Comparison of ENCODE assay signal across 13 cellular contexts in the genomic region with DNA sequence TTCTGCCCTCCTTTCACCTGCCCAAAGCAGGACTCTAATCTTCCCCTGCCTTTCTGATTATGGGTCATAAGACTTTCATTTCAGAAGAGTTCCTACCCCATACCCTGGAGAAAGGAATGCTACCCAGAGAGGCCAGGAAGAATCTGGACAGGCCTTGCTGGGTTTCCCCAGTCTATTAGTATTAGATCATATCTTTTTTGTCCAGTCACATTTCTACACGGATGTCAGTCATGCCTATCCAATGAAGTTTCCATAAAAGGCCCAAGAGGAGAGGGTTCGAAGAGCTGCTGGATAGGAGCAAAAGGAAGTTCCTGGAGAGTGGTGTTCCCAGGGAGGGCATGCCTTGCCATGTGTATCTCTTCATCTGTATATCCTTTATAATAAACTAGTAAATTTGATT. TPM values are rescaled to one million over a fixed set of nuclear protein-coding genes. Genes with fewer than 3 reads are reported as not detected.
DNase-seq lines count a peak whose midpoint lies in the region; ATAC-seq and TF ChIP-seq lines count a peak whose summit lies in the region.
"Had no signal": no experiment of that assay in that cellular context is flagged by ENCODE, and none has a peak within 500 bp of the region (broad histone marks: within the 10 kb centered on the region; RNA-seq: fewer than 3 reads in every experiment).

No MANE protein-coding gene starts in this region.

- H3K36me3 ChIP-seq in Panc1 (ENCODE audit: control insufficient read depth, insufficient read depth, low read length) (peaks cover 14% of the 10 kb centered on the region), right atrium auricular region (peaks cover 18% of the 10 kb centered on the region)

- CTCF ChIA-PET in activated CD8-positive, alpha-beta memory T cell treated with anti-CD3 and anti-CD28 coated beads, Interleukin-2, amount 10 ng/mL, durations not matched to agents 7 days and 5 days (lab: Charles Lee) = interaction anchor here (0.9 to 1.1 kb wide), 2 partner anchors 21 to 24 kb away, joined by 3 read pairs; no protein-coding TSS in a partner anchor
- CTCF ChIA-PET in Panc1 (lab: Charles Lee) = no interaction called here

- intact Hi-C loops in Panc1 (cut with micrococcal nuclease; ENCODE audit: unreplicated experiment) = no loop called here

- H3K4me3 ChIP-seq in Panc1 (ENCODE audit: low read depth in 2 of 2, low read length in 2 of 2) (peak overlapping the region in 1 of 2 experiments; percentile 88; a peak in 2 of 4 replicates), epithelial cell of esophagus (ENCODE audit: low read length) (peak overlapping the region; percentile 99), right atrium auricular region (no peak overlapping the region)
- H3K4me3 ChIP-seq: sigmoid colon had no signal

- H3K9me3 ChIP-seq in Panc1 (ENCODE audit: control insufficient read depth, insufficient read depth, low read depth, low read length) (no peaks in the 10 kb centered on the region), right atrium auricular region (no peaks in the 10 kb centered on the region)
- H3K9me3 ChIP-seq: sigmoid colon had no signal

- no peak for ATAC-seq in activated CD8-positive, alpha-beta memory T cell treated with anti-CD3 and anti-CD28 coated beads, Interleukin-2, amount 10 ng/mL, durations not matched to agents 7 days and 5 days
- ATAC-seq in Panc1 (no peak), GM18520 (IDR thresholded peaks at IDR 0.05; ENCODE audit: unreplicated experiment) (no peak)

- POLR2A ChIA-PET in Panc1 (lab: Charles Lee) = no interaction called here

- peaks cover 47% of the 10 kb centered on the region for H3K36me3 Mint-ChIP-seq in activated CD8-positive, alpha-beta memory T cell treated with anti-CD3 and anti-CD28 coated beads, Interleukin-2, amount 10 ng/mL, durations not matched to agents 7 days and 5 days

- no TSS peak for BruUV-seq in Panc1 (replicated peaks; lab: Mats Ljungman, UMichigan)

- H3K27me3 Mint-ChIP-seq in activated CD8-positive, alpha-beta memory T cell treated with anti-CD3 and anti-CD28 coated beads, Interleukin-2, amount 10 ng/mL, durations not matched to agents 7 days and 5 days = no peaks in the 10 kb centered on the region

- peak overlapping the region; percentile 38 for H3K27ac Mint-ChIP-seq in activated CD8-positive, alpha-beta memory T cell treated with anti-CD3 and anti-CD28 coated beads, Interleukin-2, amount 10 ng/mL, durations not matched to agents 7 days and 5 days

- H3K4me1 ChIP-seq in Panc1 (ENCODE audit: control insufficient read depth, insufficient read depth, low read length) = peaks cover 9% of the 10 kb centered on the region
- H3K4me1 ChIP-seq in right atrium auricular region = peaks cover 0 to 31% of the 10 kb centered on the region in 2 donors

- H3K27ac ChIP-seq in Panc1 (ENCODE audit: low read length) (peak overlapping the region; percentile 68), right atrium auricular region (no peak overlapping the region)
- H3K27ac ChIP-seq: sigmoid colon had no signal

- in situ Hi-C loops in Panc1 (cut with HindIII; ENCODE audit: low pct_unique_long_range_greater_than_20kb, low sequenced_read_pairs) = no loop called here

- no peak for DNase-seq in activated CD8-positive, alpha-beta memory T cell treated with anti-CD3 and anti-CD28 coated beads, Interleukin-2, amount 10 ng/mL, durations not matched to agents 7 days and 5 days
- DNase-seq in activated CD8-positive, alpha-beta memory T cell treated with anti-CD3 and anti-CD28 coated beads, Interleukin-2, amount 50 U/mL, for 48 hours = no peak
- no peak for DNase-seq in Panc1 (ENCODE audit: low read depth, low spot score)
- DNase-seq in epithelial cell of esophagus (ENCODE audit: low read depth) = peak; percentile 4
- peak; percentile 76 for DNase-seq in renal cortical epithelial cell (ENCODE audit: low read depth)
- DNase-seq in mucosa of gallbladder (ENCODE audit: low spot score) = no peak
- DNase-seq in right atrium auricular region (ENCODE audit: low spot score) = no peak
- DNase-seq: activated CD4-positive, alpha-beta T cell treated with anti-CD3 and anti-CD28 coated beads for 4 hours; aorta; NCI-H1417 treated with DMSO at 0.1 percent for 48 hours; RPMI8226; sigmoid colon had no signal

- H3K4me3 Mint-ChIP-seq in activated CD8-positive, alpha-beta memory T cell treated with anti-CD3 and anti-CD28 coated beads, Interleukin-2, amount 10 ng/mL, durations not matched to agents 7 days and 5 days = peak overlapping the region; percentile 100

- TF ChIP-seq CTCF in Panc1 (IDR thresholded peaks at IDR 0.05) (no peak), epithelial cell of esophagus (IDR thresholded peaks at IDR 0.05; ENCODE audit: insufficient read depth, low read depth, low read length, missing control alignments) (no peak), right atrium auricular region (IDR thresholded peaks at IDR 0.05) (no peak)

- H3K4me1 Mint-ChIP-seq in activated CD8-positive, alpha-beta memory T cell treated with anti-CD3 and anti-CD28 coated beads, Interleukin-2, amount 10 ng/mL, durations not matched to agents 7 days and 5 days = peaks cover 52% of the 10 kb centered on the region

- no peaks in the 10 kb centered on the region for H3K9me3 Mint-ChIP-seq in activated CD8-positive, alpha-beta memory T cell treated with anti-CD3 and anti-CD28 coated beads, Interleukin-2, amount 10 ng/mL, durations not matched to agents 7 days and 5 days (ENCODE audit: low read depth)

- no peaks in the 10 kb centered on the region for H3K27me3 ChIP-seq in Panc1 (ENCODE audit: control insufficient read depth, insufficient read depth, low read length)
- no peaks in the 10 kb centered on the region for H3K27me3 ChIP-seq in right atrium auricular region
- H3K27me3 ChIP-seq: sigmoid colon had no signal

RNA-seq across cellular contexts. Expression of gene POLH, which starts 3.2 kb away (rescaled TPM):
- 10 to 100 TPM; 65.4 to 91.4 TPM for total RNA-seq in activated CD8-positive, alpha-beta memory T cell treated with anti-CD3 and anti-CD28 coated beads, Interleukin-2, amount 10 ng/mL, durations not matched to agents 7 days and 5 days
- total RNA-seq in Panc1 (2021; ENCODE audit: unreplicated experiment) (28.4 TPM), renal cortical epithelial cell (33.0 and 47.8 TPM in 2 replicates), mucosa of gallbladder (12.9 TPM), right atrium auricular region (1 to 10 TPM; 5.5 to 6.2 TPM)
- polyA plus RNA-seq in Panc1 (2012; ENCODE audit: insufficient read length) = 12.1 TPM

RNA-seq across cellular contexts. Expression of gene XPO5, which starts 3.3 kb away (rescaled TPM):
- 100 to 1,000 TPM in 1 of 2 experiments, 10 to 100 TPM in 1; 83.2 to 105 TPM for total RNA-seq in activated CD8-positive, alpha-beta memory T cell treated with anti-CD3 and anti-CD28 coated beads, Interleukin-2, amount 10 ng/mL, durations not matched to agents 7 days and 5 days
- total RNA-seq in Panc1 (2021; ENCODE audit: unreplicated experiment) = 86.4 TPM
- polyA plus RNA-seq in Panc1 (2012; ENCODE audit: insufficient read length) = 68.9 TPM
- total RNA-seq in renal cortical epithelial cell = 39.8 and 49.1 TPM in 2 replicates
- 31.6 TPM for total RNA-seq in mucosa of gallbladder
- total RNA-seq in right atrium auricular region = 10 to 100 TPM in 1 of 2 donors, 1 to 10 TPM in 1; 8.8 to 11.8 TPM

RNA-seq across cellular contexts. Expression of gene GTPBP2, which starts 49.9 kb away (rescaled TPM):
- 100 to 1,000 TPM; 117 to 130 TPM for total RNA-seq in activated CD8-positive, alpha-beta memory T cell treated with anti-CD3 and anti-CD28 coated beads, Interleukin-2, amount 10 ng/mL, durations not matched to agents 7 days and 5 days
- total RNA-seq in Panc1 (2021; ENCODE audit: unreplicated experiment) (59.4 TPM), renal cortical epithelial cell (46.0 and 53.2 TPM in 2 replicates), mucosa of gallbladder (74.2 TPM), right atrium auricular region (10 to 100 TPM; 15.7 to 20.7 TPM)
- 47.1 TPM for polyA plus RNA-seq in Panc1 (2012; ENCODE audit: insufficient read length)

RNA-seq across cellular contexts. Expression of gene MAD2L1BP, which starts 56.5 kb away (rescaled TPM):
- total RNA-seq in activated CD8-positive, alpha-beta memory T cell treated with anti-CD3 and anti-CD28 coated beads, Interleukin-2, amount 10 ng/mL, durations not matched to agents 7 days and 5 days = 10 to 100 TPM; 37.9 to 41.1 TPM
- total RNA-seq in Panc1 (2021; ENCODE audit: unreplicated experiment) = 44.2 TPM
- 33.2 TPM for polyA plus RNA-seq in Panc1 (2012; ENCODE audit: insufficient read length)
- total RNA-seq in renal cortical epithelial cell = 49.7 and 91.3 TPM in 2 replicates
- total RNA-seq in mucosa of gallbladder = 21.1 TPM
- 10 to 100 TPM; 22.8 to 28.2 TPM for total RNA-seq in right atrium auricular region

Comparison
In these comparisons a context has a peak if more than half of its experiments do, and no peak if none do; other contexts are left out.
1. DNase-seq: peak in epithelial cell of esophagus (single experiment) and renal cortical epithelial cell (single experiment); none in activated CD8-positive, alpha-beta memory T cell treated with anti-CD3 and anti-CD28 coated beads, Interleukin-2, amount 10 ng/mL, durations not matched to agents 7 days and 5 days (single experiment), activated CD8-positive, alpha-beta memory T cell treated with anti-CD3 and anti-CD28 coated beads, Interleukin-2, amount 50 U/mL, for 48 hours (single experiment), Panc1 (single experiment), mucosa of gallbladder (single experiment) and right atrium auricular region (single experiment).